ENCODE assay signal across 7 cellular contexts in genomic region chr22:36330127-36330526, GRCh38. TPM values are rescaled to one million over a fixed set of nuclear protein-coding genes. Genes with fewer than 3 reads are reported as not detected.
A peak's percentile ranks its signal among the peaks of the same experiment; 100 is the strongest.
DNase-seq lines count a peak whose midpoint lies in the region; ATAC-seq and TF ChIP-seq lines count a peak whose summit lies in the region.

No MANE protein-coding gene starts in this region.

- intact Hi-C loops in right lobe of liver (cut with DNase I): no loop called here

- DNase-seq in right lobe of liver: no peak
- DNase-seq in superior temporal gyrus (ENCODE audit: extremely low spot score): peak; percentile 14
- DNase-seq in effector CD4-positive, alpha-beta T cell: no peak
- no peak for DNase-seq in activated CD4-positive, alpha-beta T cell treated with anti-CD3 and anti-CD28 coated beads, Interleukin-2, amount 50 U/mL, for 1 hour

- TF ChIP-seq CTCF in right lobe of liver (IDR thresholded peaks at IDR 0.05): no peak

- H3K4me3 ChIP-seq in right lobe of liver: no peak overlapping the region

- H3K9me3 ChIP-seq in KOPT-K1 (ENCODE audit: insufficient read depth, low read length, poor library complexity, severe bottlenecking) (no peaks in the 10 kb centered on the region), right lobe of liver (no peaks in the 10 kb centered on the region)

- 73 to 91% (median 74%) methylated on average over 9 of the region's 9 CpGs for WGBS in adipose tissue, 3 donors
- 92% methylated on average over 8 of the region's 9 CpGs for WGBS in right lobe of liver (ENCODE audit: insufficient coverage, low coverage, low lambda C conversion rate, missing lambda C conversion rate)

- H3K27ac ChIP-seq in KOPT-K1 (ENCODE audit: low read depth, low read length, poor library complexity, severe bottlenecking) (peak overlapping the region; percentile 95), adipose tissue (ENCODE audit: low read depth, low read length) (peak overlapping the region; percentile 98), right lobe of liver (peak overlapping the region; percentile 54 to 88 (median 71))

- TF ChIP-seq POLR2A in right lobe of liver (IDR thresholded peaks at IDR 0.05): no peak

- no peaks in the 10 kb centered on the region for H3K27me3 ChIP-seq in right lobe of liver

- H3K36me3 ChIP-seq in KOPT-K1 (ENCODE audit: insufficient read depth, low read length): peaks cover 78% of the 10 kb centered on the region
- H3K36me3 ChIP-seq in right lobe of liver: peaks cover 9 to 67% (median 18%) of the 10 kb centered on the region in 4 donors

- H3K4me1 ChIP-seq in right lobe of liver: peaks cover 0 to 50% (median 15%) of the 10 kb centered on the region in 4 donors

- ATAC-seq in right lobe of liver (no peak), GM19324 (IDR thresholded peaks at IDR 0.05; ENCODE audit: low FRiP score, unreplicated experiment) (no peak)

RNA-seq across cellular contexts. Expression of gene MYH9, which starts 57.6 kb away (rescaled TPM):
- polyA plus RNA-seq in adipose tissue: 100 to 1,000 TPM; 159 to 240 (median 161) TPM
- 100 to 1,000 TPM; 168 to 435 (median 222) TPM for total RNA-seq in right lobe of liver
